In the genomic region with DNA sequence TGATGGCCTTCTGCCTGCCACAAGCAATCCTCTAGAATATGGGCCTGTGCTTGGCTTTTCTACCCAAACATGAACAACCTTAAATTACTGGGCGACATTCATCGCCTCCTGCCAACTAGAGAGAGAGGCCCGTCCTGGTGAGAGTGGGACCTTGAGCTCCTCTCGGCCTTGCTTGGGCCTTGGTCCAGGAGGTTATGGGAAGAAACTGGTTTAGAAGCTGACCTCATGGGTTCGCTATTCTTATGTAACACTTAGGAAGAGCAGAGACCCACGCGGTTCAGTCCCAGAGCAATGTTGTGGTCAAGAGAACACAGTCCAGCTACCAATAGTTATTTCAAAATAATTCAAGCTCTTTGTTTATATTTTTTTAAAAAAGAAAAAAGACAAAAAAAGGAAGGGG, we compare ENCODE assay signal across 11 cellular contexts.
DNase-seq lines count a peak whose midpoint lies in the region; ATAC-seq, FAIRE-seq and TF ChIP-seq lines count a peak whose summit lies in the region.
"Had no signal": no experiment of that assay in that cellular context is flagged by ENCODE, and none has a peak within 500 bp of the region (broad histone marks: within the 10 kb centered on the region; RNA-seq: fewer than 3 reads in every experiment).

No MANE protein-coding gene starts in this region.

- POLR2A ChIA-PET in activated CD4-positive, alpha-beta T cell treated with anti-CD3 and anti-CD28 coated beads, Interleukin-2, amount 10 ng/mL, durations not matched to agents 7 days and 5 days (lab: Charles Lee) = no interaction called here

- H3K4me1 ChIP-seq in astrocyte (ENCODE audit: insufficient read depth, low read length) (peaks cover 4% of the 10 kb centered on the region), uterus (no peaks in the 10 kb centered on the region)

- intact Hi-C loops in Right ventricle myocardium inferior (cut with DNase I) (no loop called here), uterus (cut with DNase I; ENCODE audit: low total_unique reads) (no loop called here)

- FAIRE-seq in astrocyte (lab: Jason Lieb, UNC) = no peak

- ATAC-seq in Right ventricle myocardium inferior = peak; percentile 90
- ATAC-seq: PC-3 had no signal

- H3K9me3 ChIP-seq in astrocyte (ENCODE audit: insufficient read depth, low read depth, low read length) (peaks cover 4% of the 10 kb centered on the region), uterus (no peaks in the 10 kb centered on the region), WERI-Rb-1 (ENCODE audit: severe bottlenecking) (no peaks in the 10 kb centered on the region)

- H3K4me3 Mint-ChIP-seq in astrocyte (ENCODE audit: unreplicated experiment) = no peak overlapping the region
- H3K4me3 Mint-ChIP-seq in activated CD4-positive, alpha-beta T cell treated with anti-CD3 and anti-CD28 coated beads, Interleukin-2, amount 10 ng/mL, durations not matched to agents 7 days and 5 days = no peak overlapping the region

- H3K9me3 Mint-ChIP-seq in astrocyte (ENCODE audit: unreplicated experiment) = peaks cover 4% of the 10 kb centered on the region
- H3K9me3 Mint-ChIP-seq in activated CD4-positive, alpha-beta T cell treated with anti-CD3 and anti-CD28 coated beads, Interleukin-2, amount 10 ng/mL, durations not matched to agents 7 days and 5 days = peaks cover 4% of the 10 kb centered on the region

- H3K27me3 Mint-ChIP-seq in astrocyte (ENCODE audit: low read depth, unreplicated experiment) = peaks cover 19% of the 10 kb centered on the region
- peaks cover 4% of the 10 kb centered on the region for H3K27me3 Mint-ChIP-seq in activated CD4-positive, alpha-beta T cell treated with anti-CD3 and anti-CD28 coated beads, Interleukin-2, amount 10 ng/mL, durations not matched to agents 7 days and 5 days

- no peaks in the 10 kb centered on the region for H3K36me3 ChIP-seq in astrocyte (ENCODE audit: insufficient read depth, low read length)
- no peaks in the 10 kb centered on the region for H3K36me3 ChIP-seq in uterus
- H3K36me3 ChIP-seq in WERI-Rb-1 = no peaks in the 10 kb centered on the region

- DNase-seq in astrocyte (ENCODE audit: low read depth) = peak; percentile 88
- peak; percentile 77 for DNase-seq in Right ventricle myocardium inferior (ENCODE audit: missing footprints)
- peak; percentile 53 for DNase-seq in non-pigmented ciliary epithelial cell (ENCODE audit: low read depth)
- DNase-seq in uterus = peak; percentile 74 to 80
- no peak for DNase-seq in activated CD4-positive, alpha-beta T cell treated with anti-CD3 and anti-CD28 coated beads, Interleukin-2, amount 10 ng/mL, durations not matched to agents 7 days and 5 days
- no peak for DNase-seq in DMS79 (lab: John Stamatoyannopoulos, UW)
- no peak for DNase-seq in WERI-Rb-1
- DNase-seq: amygdala, PC-3, T-helper 2 cell had no signal

- H3K9ac ChIP-seq in astrocyte (ENCODE audit: low read length) = no peak overlapping the region

- H3K4me2 ChIP-seq in astrocyte (ENCODE audit: low read length) = no peak overlapping the region

- H3K36me3 Mint-ChIP-seq in astrocyte (ENCODE audit: low read depth, unreplicated experiment) = no peaks in the 10 kb centered on the region
- H3K36me3 Mint-ChIP-seq in activated CD4-positive, alpha-beta T cell treated with anti-CD3 and anti-CD28 coated beads, Interleukin-2, amount 10 ng/mL, durations not matched to agents 7 days and 5 days (ENCODE audit: low read depth) = no peaks in the 10 kb centered on the region

- no peak overlapping the region for H3K4me3 ChIP-seq in astrocyte (ENCODE audit: insufficient read depth, low read depth, low read length)
- no peak overlapping the region for H3K4me3 ChIP-seq in uterus
- H3K4me3 ChIP-seq in WERI-Rb-1 (ENCODE audit: low read depth, low read length) = no peak overlapping the region

- CTCF ChIA-PET in activated CD4-positive, alpha-beta T cell treated with anti-CD3 and anti-CD28 coated beads, Interleukin-2, amount 10 ng/mL, durations not matched to agents 7 days and 5 days (lab: Charles Lee) = no interaction called here

- H3K27ac Mint-ChIP-seq in astrocyte (ENCODE audit: unreplicated experiment) = peak overlapping the region; percentile 69
- H3K27ac Mint-ChIP-seq in activated CD4-positive, alpha-beta T cell treated with anti-CD3 and anti-CD28 coated beads, Interleukin-2, amount 10 ng/mL, durations not matched to agents 7 days and 5 days = no peak overlapping the region

- no peaks in the 10 kb centered on the region for H4K20me1 ChIP-seq in astrocyte (ENCODE audit: insufficient read depth, low read length)

- H3K27ac ChIP-seq in astrocyte (ENCODE audit: low read depth, low read length) = no peak overlapping the region
- H3K27ac ChIP-seq in uterus = peak overlapping the region; percentile 78
- no peak overlapping the region for H3K27ac ChIP-seq in WERI-Rb-1
- H3K27ac ChIP-seq: epithelial cell of prostate had no signal

- peaks cover 10% of the 10 kb centered on the region for H3K4me1 Mint-ChIP-seq in astrocyte (ENCODE audit: low read depth, unreplicated experiment)
- H3K4me1 Mint-ChIP-seq in activated CD4-positive, alpha-beta T cell treated with anti-CD3 and anti-CD28 coated beads, Interleukin-2, amount 10 ng/mL, durations not matched to agents 7 days and 5 days = peaks cover 25% of the 10 kb centered on the region

- TF ChIP-seq POLR2A in uterus (IDR thresholded peaks at IDR 0.05) = no peak

- H3K27me3 ChIP-seq in astrocyte (ENCODE audit: insufficient read depth, low read length) (no peaks in the 10 kb centered on the region), uterus (no peaks in the 10 kb centered on the region), WERI-Rb-1 (ENCODE audit: insufficient read depth, low read depth, severe bottlenecking) (peaks cover 19% of the 10 kb centered on the region)

- no peaks in the 10 kb centered on the region for H3K79me2 ChIP-seq in astrocyte (ENCODE audit: insufficient read depth, low read length)

- no peak for TF ChIP-seq CTCF in astrocyte (IDR thresholded peaks at IDR 0.05; ENCODE audit: insufficient read depth, low read depth, low read length)
- TF ChIP-seq CTCF in uterus (IDR thresholded peaks at IDR 0.05) = no peak
- TF ChIP-seq CTCF in WERI-Rb-1 (IDR thresholded peaks at IDR 0.05; ENCODE audit: low read depth, low read length) = no peak

- H2AFZ ChIP-seq in astrocyte (ENCODE audit: low read depth, low read length) = no peak overlapping the region

Comparison
In these comparisons a context has a peak if more than half of its experiments do, and no peak if none do; other contexts are left out.
1. DNase-seq: peak in astrocyte (single experiment), Right ventricle myocardium inferior (single experiment), non-pigmented ciliary epithelial cell (single experiment) and uterus (2 of 2); none in activated CD4-positive, alpha-beta T cell treated with anti-CD3 and anti-CD28 coated beads, Interleukin-2, amount 10 ng/mL, durations not matched to agents 7 days and 5 days (single experiment), DMS79 (single experiment) and WERI-Rb-1 (single experiment).
2. H3K27ac ChIP-seq: peak in uterus (2 of 2); none in astrocyte (single experiment) and WERI-Rb-1 (single experiment).